9 cellular contexts compared by ENCODE assay signal in genomic region chr11:64284048-64284961, GRCh38.
DNase-seq lines count a peak whose midpoint lies in the region; ATAC-seq, FAIRE-seq and TF ChIP-seq lines count a peak whose summit lies in the region.
"Had no signal": no experiment of that assay in that cellular context is flagged by ENCODE, and none has a peak within 500 bp of the region (broad histone marks: within the 10 kb centered on the region; RNA-seq: fewer than 3 reads in every experiment).

BAD (minus strand) TSS chr11:64284665; CDS start chr11:64284368, 297 bp downstream.

- H3K4me1 Mint-ChIP-seq in central memory CD8-positive, alpha-beta T cell, result peaks cover 19% of the 10 kb centered on the region

- ATAC-seq in GM19043 (IDR thresholded peaks at IDR 0.05; ENCODE audit: low read depth, unreplicated experiment) (peak; percentile 84), HG03354 (IDR thresholded peaks at IDR 0.05; ENCODE audit: poor library complexity, severe bottlenecking, unreplicated experiment) (peak; percentile 74)
- ATAC-seq in activated CD4-positive, CD25-positive, alpha-beta regulatory T cell treated with anti-CD3 and anti-CD28 coated beads, Interleukin-2, amount 50 U/mL, for 24 hours, result peak; percentile 88 to 93
- peak; percentile 81 for ATAC-seq in central memory CD8-positive, alpha-beta T cell (replicated peaks; ENCODE audit: extremely low read depth, poor library complexity, severe bottlenecking)

- H3K36me3 Mint-ChIP-seq in central memory CD8-positive, alpha-beta T cell (ENCODE audit: insufficient read depth), result peaks cover 9% of the 10 kb centered on the region

- peak; percentile 90 for FAIRE-seq in islet of Langerhans (lab: Jason Lieb, UNC)
- FAIRE-seq: TTC549 had no signal

- H3K27ac Mint-ChIP-seq in central memory CD8-positive, alpha-beta T cell (ENCODE audit: low read depth), result peak within 1 kb of the TSS; percentile 97

- no peaks in the 10 kb centered on the region for H3K27me3 Mint-ChIP-seq in central memory CD8-positive, alpha-beta T cell

- no peaks in the 10 kb centered on the region for H3K9me3 Mint-ChIP-seq in central memory CD8-positive, alpha-beta T cell

- H3K4me3 Mint-ChIP-seq in central memory CD8-positive, alpha-beta T cell, result peak within 1 kb of the TSS; percentile 87

- DNase-seq in AG10803 (ENCODE audit: low read depth), result peak; percentile 88
- DNase-seq in NCI-H446 treated with DMSO at 0.1 percent for 48 hours (lab: John Stamatoyannopoulos, UW), result peak; percentile 86
- DNase-seq in central memory CD8-positive, alpha-beta T cell (ENCODE audit: low spot score in 2 of 2), result peak; percentile 78 to 86
- peak; percentile 87 to 93 for DNase-seq in stimulated activated CD4-positive, alpha-beta T cell treated with anti-CD3 and anti-CD28 coated beads, Interleukin-12 subunit alpha, Interleukin-12 subunit beta, amount 100 ng/mL, for 24 hours (ENCODE audit: low read depth in 2 of 2)

- TF ChIP-seq CTCF in AG10803 (conservative IDR thresholded peaks at IDR 0.05; ENCODE audit: low read length), result no peak

- H3K4me3 ChIP-seq in AG10803 (ENCODE audit: low read length), result peak within 1 kb of the TSS; percentile 89

Comparison
In these comparisons a context has a peak if more than half of its experiments do, and no peak if none do; other contexts are left out.
1. Peak in every context shown above with its lines: DNase-seq, ATAC-seq and H3K4me3 ChIP-seq.